In the genomic region with DNA sequence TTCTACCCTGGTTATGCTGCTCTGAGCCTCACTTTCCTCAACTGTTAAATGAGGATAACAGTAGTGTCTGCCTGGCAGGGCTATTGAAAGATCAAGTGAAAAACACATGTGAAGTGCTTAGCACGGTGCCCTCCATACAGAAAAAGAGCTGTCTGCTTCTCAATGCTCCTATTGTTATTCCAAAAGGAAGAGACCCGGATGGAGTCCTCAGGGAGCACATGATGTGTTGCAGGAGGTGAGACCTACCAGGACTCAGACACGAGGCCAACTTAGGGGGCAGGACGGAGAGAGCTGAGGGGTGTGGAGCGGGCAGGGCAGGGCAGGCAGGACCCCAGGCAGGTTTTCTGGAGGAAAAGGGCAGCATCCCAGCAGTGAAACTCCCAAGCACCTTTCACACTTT, we compare ENCODE assay signal across 22 cellular contexts. TPM values are rescaled to one million over a fixed set of nuclear protein-coding genes. Genes with fewer than 3 reads are reported as not detected.
DNase-seq lines count a peak whose midpoint lies in the region; ATAC-seq and TF ChIP-seq lines count a peak whose summit lies in the region.
"Had no signal": no experiment of that assay in that cellular context is flagged by ENCODE, and none has a peak within 500 bp of the region (broad histone marks: within the 10 kb centered on the region; RNA-seq: fewer than 3 reads in every experiment).

No MANE protein-coding gene starts in this region.

- no peak for TF ChIP-seq EP300 in suprapubic skin (IDR thresholded peaks at IDR 0.05)

- 0 out of 2 replicates have a peak, but pooled peaks cover 6% of the 10 kb centered on the region for H3K9me3 ChIP-seq in NT2/D1 (ENCODE audit: insufficient read depth, low read length)
- no peaks in the 10 kb centered on the region for H3K9me3 ChIP-seq in lower lobe of right lung
- no peaks in the 10 kb centered on the region for H3K9me3 ChIP-seq in suprapubic skin
- H3K9me3 ChIP-seq: transverse colon had no signal

- H3K27ac ChIP-seq in lower lobe of right lung: no peak overlapping the region
- peak overlapping the region; percentile 57 for H3K27ac ChIP-seq in suprapubic skin
- H3K27ac ChIP-seq: coronary artery, neural progenitor cell, transverse colon had no signal

- no peak for TF ChIP-seq POLR2A in suprapubic skin (IDR thresholded peaks at IDR 0.05)

- peak overlapping the region in 4 of 5 experiments; percentile 8 to 94 (median 50) for H3K27ac Mint-ChIP-seq in brain
- H3K27ac Mint-ChIP-seq: activated CD8-positive, alpha-beta T cell treated with anti-CD3 and anti-CD28 coated beads, Interleukin-2, amount 10 ng/mL, durations not matched to agents 7 days and 5 days; activated naive CD4-positive, alpha-beta T cell treated with anti-CD3 and anti-CD28 coated beads, Interleukin-2, amount 50 U/mL, for 24 hours; mesothelial cell of epicardium; neural progenitor cell had no signal

- H3K27me3 ChIP-seq in NT2/D1 (ENCODE audit: insufficient read depth, insufficient read length) (no peaks in the 10 kb centered on the region), lower lobe of right lung (ENCODE audit: low read depth) (peaks cover 6% of the 10 kb centered on the region), suprapubic skin (no peaks in the 10 kb centered on the region)
- H3K27me3 ChIP-seq: neural progenitor cell, transverse colon had no signal

- peaks cover 30% of the 10 kb centered on the region for H3K4me1 ChIP-seq in NT2/D1 (ENCODE audit: insufficient read depth, insufficient read length)
- H3K4me1 ChIP-seq in lower lobe of right lung: no peaks in the 10 kb centered on the region
- H3K4me1 ChIP-seq in suprapubic skin: peaks cover 29% of the 10 kb centered on the region

- H3K4me3 ChIP-seq in NT2/D1 (ENCODE audit: insufficient read length, low read depth): no peak overlapping the region
- H3K4me3 ChIP-seq in lower lobe of right lung: no peak overlapping the region
- H3K4me3 ChIP-seq in suprapubic skin: no peak overlapping the region
- H3K4me3 ChIP-seq: coronary artery, neural progenitor cell, transverse colon had no signal

- intact Hi-C loops in lower lobe of right lung (cut with DNase I): no loop called here

- no peaks in the 10 kb centered on the region for H3K9me3 Mint-ChIP-seq in brain
- H3K9me3 Mint-ChIP-seq: activated naive CD4-positive, alpha-beta T cell treated with anti-CD3 and anti-CD28 coated beads, Interleukin-2, amount 50 U/mL, for 24 hours; activated T-cell treated with anti-CD3 and anti-CD28 coated beads, Interleukin-2, amount 50 U/mL, for 4 hours; mesothelial cell of epicardium; neural progenitor cell had no signal

- peaks cover 14% of the 10 kb centered on the region for H3K36me3 Mint-ChIP-seq in brain
- H3K36me3 Mint-ChIP-seq: activated naive CD4-positive, alpha-beta T cell treated with anti-CD3 and anti-CD28 coated beads, Interleukin-2, amount 50 U/mL, for 24 hours; mesothelial cell of epicardium; neural progenitor cell had no signal

- no peaks in the 10 kb centered on the region for H3K36me3 ChIP-seq in NT2/D1 (ENCODE audit: insufficient read depth, insufficient read length, low read length)
- no peaks in the 10 kb centered on the region for H3K36me3 ChIP-seq in lower lobe of right lung
- no peaks in the 10 kb centered on the region for H3K36me3 ChIP-seq in suprapubic skin
- H3K36me3 ChIP-seq: neural progenitor cell, transverse colon had no signal

- no peak for TF ChIP-seq CTCF in brain (conservative IDR thresholded peaks at IDR 0.05)
- no peak for TF ChIP-seq CTCF in lower lobe of right lung (IDR thresholded peaks at IDR 0.05)
- TF ChIP-seq CTCF in suprapubic skin (IDR thresholded peaks at IDR 0.05): no peak
- no peak for TF ChIP-seq CTCF in GM10266 (IDR thresholded peaks at IDR 0.05; ENCODE audit: control insufficient read depth, insufficient read depth, low read depth, missing control alignments)

- H3K27me3 Mint-ChIP-seq in brain: peaks cover 7% of the 10 kb centered on the region
- H3K27me3 Mint-ChIP-seq: activated naive CD4-positive, alpha-beta T cell treated with anti-CD3 and anti-CD28 coated beads, Interleukin-2, amount 50 U/mL, for 24 hours had no signal

- peak; percentile 44 for DNase-seq in NT2/D1 (ENCODE audit: low read depth, low spot score)
- DNase-seq in lower lobe of right lung: peak; percentile 9
- DNase-seq in suprapubic skin (ENCODE audit: low spot score in 2 of 2): no peak
- DNase-seq in GM10266 (ENCODE audit: extremely low spot score): no peak
- no peak for DNase-seq in T1000 (lab: John Stamatoyannopoulos, UW)
- DNase-seq: activated CD8-positive, alpha-beta T cell treated with anti-CD3 and anti-CD28 coated beads, Interleukin-2, amount 10 ng/mL, durations not matched to agents 7 days and 5 days; activated T-cell treated with anti-CD3 and anti-CD28 coated beads, Interleukin-2, amount 50 U/mL, for 4 hours; Kasumi-1; NCI-H1105 treated with DMSO at 0.1 percent for 48 hours; NCI-H2107; NCI-H524 treated with DMSO at 0.1 percent for 48 hours; stimulated activated CD4-positive, alpha-beta T cell treated with anti-CD3 and anti-CD28 coated beads, Interleukin-15, amount 100 ng/mL, for 24 hours; transverse colon had no signal

- H3K4me3 Mint-ChIP-seq in brain: no peak overlapping the region
- H3K4me3 Mint-ChIP-seq: activated CD8-positive, alpha-beta T cell treated with anti-CD3 and anti-CD28 coated beads, Interleukin-2, amount 10 ng/mL, durations not matched to agents 7 days and 5 days; activated naive CD4-positive, alpha-beta T cell treated with anti-CD3 and anti-CD28 coated beads, Interleukin-2, amount 50 U/mL, for 24 hours; activated T-cell treated with anti-CD3 and anti-CD28 coated beads, Interleukin-2, amount 50 U/mL, for 4 hours; mesothelial cell of epicardium; neural progenitor cell had no signal

- peaks cover 14% of the 10 kb centered on the region for H3K4me1 Mint-ChIP-seq in brain
- H3K4me1 Mint-ChIP-seq: activated naive CD4-positive, alpha-beta T cell treated with anti-CD3 and anti-CD28 coated beads, Interleukin-2, amount 50 U/mL, for 24 hours had no signal

- ATAC-seq in lower lobe of right lung (no peak), HG03159 (IDR thresholded peaks at IDR 0.05; ENCODE audit: unreplicated experiment) (no peak)
- ATAC-seq: activated CD8-positive, alpha-beta T cell treated with anti-CD3 and anti-CD28 coated beads, Interleukin-2, amount 10 ng/mL, durations not matched to agents 7 days and 5 days; activated T-cell treated with anti-CD3 and anti-CD28 coated beads, Interleukin-2, amount 50 U/mL, for 4 hours had no signal

- WGBS in suprapubic skin: 68% methylated on average over 5 of the region's 5 CpGs

- H3K9ac ChIP-seq in NT2/D1 (ENCODE audit: insufficient read length, low read depth): no peak overlapping the region
- H3K9ac ChIP-seq: neural progenitor cell had no signal

RNA-seq across cellular contexts. Expression of gene FAIM2, which starts 8.9 kb away (rescaled TPM):
- polyA plus RNA-seq in brain (ENCODE audit: insufficient read depth, low read depth, low replicate concordance): 213 TPM
- total RNA-seq in lower lobe of right lung (2.9 TPM), suprapubic skin (under 1 TPM in 3 of 4 donors, not detected in 1; 0.38 to 0.65 (median 0.56) TPM)
- total RNA-seq: G401, kidney epithelial cell had no signal

RNA-seq across cellular contexts. Expression of gene BCDIN3D, which starts 51.8 kb away (rescaled TPM):
- 3.6 TPM for polyA plus RNA-seq in brain (ENCODE audit: insufficient read depth, low read depth, low replicate concordance)
- 5.1 TPM for total RNA-seq in lower lobe of right lung
- total RNA-seq in suprapubic skin: 1 to 10 TPM; 3.7 to 5.9 (median 4.5) TPM

RNA-seq across cellular contexts. Expression of gene AQP2, which starts 55.8 kb away (rescaled TPM):
- polyA plus RNA-seq in brain (ENCODE audit: insufficient read depth, low read depth, low replicate concordance): not detected
- not detected for total RNA-seq in lower lobe of right lung
- total RNA-seq in suprapubic skin: under 1 TPM in 1 of 4 donors, not detected in 3; 0.15 TPM
- total RNA-seq: activated CD8-positive, alpha-beta T cell treated with anti-CD3 and anti-CD28 coated beads, Interleukin-2, amount 10 ng/mL, durations not matched to agents 7 days and 5 days; activated T-cell treated with anti-CD3 and anti-CD28 coated beads, Interleukin-2, amount 50 U/mL, for 4 hours; G401; kidney epithelial cell; mesothelial cell of epicardium; transverse colon had no signal
- polyA plus RNA-seq: BJ had no signal

Comparison
In these comparisons a context has a peak if more than half of its experiments do, and no peak if none do; other contexts are left out.
1. DNase-seq: peak in NT2/D1 (single experiment) and lower lobe of right lung (single experiment); none in suprapubic skin (0 of 2), GM10266 (single experiment) and T1000 (single experiment).